1 cellular context compared by ENCODE assay signal in the genomic region with DNA sequence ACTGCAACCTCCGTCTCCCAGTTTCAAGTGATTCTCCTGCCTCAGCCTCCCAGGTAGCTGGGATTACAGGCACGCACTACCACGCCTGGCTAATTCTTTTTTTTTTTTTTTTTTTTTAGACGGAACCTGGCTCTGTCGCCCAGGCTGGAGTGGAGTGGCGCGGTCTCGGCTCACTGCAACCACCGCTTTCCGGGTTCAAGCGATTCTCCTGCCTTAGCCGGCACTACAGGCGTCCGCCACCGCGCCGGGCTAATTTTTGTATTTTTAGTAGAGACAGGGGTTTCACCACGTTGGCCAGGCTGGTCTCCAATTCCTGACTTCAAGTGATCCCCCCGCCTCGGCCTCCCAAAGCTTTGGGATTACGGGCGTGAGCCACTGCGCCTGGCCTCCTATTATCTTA.
TF ChIP-seq lines count a peak whose summit lies in the region.

No MANE protein-coding gene starts in this region.

TF ChIP-seq in K562, 482 proteins besides CTCF, POLR2A, EP300 and RAD21:
- TF ChIP-seq ZFX (CRISPR knock-in tag; IDR thresholded peaks at IDR 0.05): peak; percentile 36; the same call in 1 of the 2 replicates
- TF ChIP-seq RBBP5 (IDR thresholded peaks at IDR 0.05; ENCODE audit: borderline replicate concordance, insufficient read depth, low read length, poor library complexity, severe bottlenecking): peak; percentile 30
- TF ChIP-seq, protein P1, sequence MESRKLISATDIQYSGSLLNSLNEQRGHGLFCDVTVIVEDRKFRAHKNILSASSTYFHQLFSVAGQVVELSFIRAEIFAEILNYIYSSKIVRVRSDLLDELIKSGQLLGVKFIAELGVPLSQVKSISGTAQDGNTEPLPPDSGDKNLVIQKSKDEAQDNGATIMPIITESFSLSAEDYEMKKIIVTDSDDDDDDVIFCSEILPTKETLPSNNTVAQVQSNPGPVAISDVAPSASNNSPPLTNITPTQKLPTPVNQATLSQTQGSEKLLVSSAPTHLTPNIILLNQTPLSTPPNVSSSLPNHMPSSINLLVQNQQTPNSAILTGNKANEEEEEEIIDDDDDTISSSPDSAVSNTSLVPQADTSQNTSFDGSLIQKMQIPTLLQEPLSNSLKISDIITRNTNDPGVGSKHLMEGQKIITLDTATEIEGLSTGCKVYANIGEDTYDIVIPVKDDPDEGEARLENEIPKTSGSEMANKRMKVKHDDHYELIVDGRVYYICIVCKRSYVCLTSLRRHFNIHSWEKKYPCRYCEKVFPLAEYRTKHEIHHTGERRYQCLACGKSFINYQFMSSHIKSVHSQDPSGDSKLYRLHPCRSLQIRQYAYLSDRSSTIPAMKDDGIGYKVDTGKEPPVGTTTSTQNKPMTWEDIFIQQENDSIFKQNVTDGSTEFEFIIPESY (CRISPR knock-in tag; IDR thresholded peaks at IDR 0.05): peak; percentile 81
- TF ChIP-seq, protein P2, sequence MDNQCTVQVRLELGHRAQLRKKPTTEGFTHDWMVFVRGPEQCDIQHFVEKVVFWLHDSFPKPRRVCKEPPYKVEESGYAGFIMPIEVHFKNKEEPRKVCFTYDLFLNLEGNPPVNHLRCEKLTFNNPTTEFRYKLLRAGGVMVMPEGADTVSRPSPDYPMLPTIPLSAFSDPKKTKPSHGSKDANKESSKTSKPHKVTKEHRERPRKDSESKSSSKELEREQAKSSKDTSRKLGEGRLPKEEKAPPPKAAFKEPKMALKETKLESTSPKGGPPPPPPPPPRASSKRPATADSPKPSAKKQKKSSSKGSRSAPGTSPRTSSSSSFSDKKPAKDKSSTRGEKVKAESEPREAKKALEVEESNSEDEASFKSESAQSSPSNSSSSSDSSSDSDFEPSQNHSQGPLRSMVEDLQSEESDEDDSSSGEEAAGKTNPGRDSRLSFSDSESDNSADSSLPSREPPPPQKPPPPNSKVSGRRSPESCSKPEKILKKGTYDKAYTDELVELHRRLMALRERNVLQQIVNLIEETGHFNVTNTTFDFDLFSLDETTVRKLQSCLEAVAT (IDR thresholded peaks at IDR 0.05): peak in 1 of 2 experiments; percentile 28; a peak in 1 of 4 replicates
